In the genomic region with DNA sequence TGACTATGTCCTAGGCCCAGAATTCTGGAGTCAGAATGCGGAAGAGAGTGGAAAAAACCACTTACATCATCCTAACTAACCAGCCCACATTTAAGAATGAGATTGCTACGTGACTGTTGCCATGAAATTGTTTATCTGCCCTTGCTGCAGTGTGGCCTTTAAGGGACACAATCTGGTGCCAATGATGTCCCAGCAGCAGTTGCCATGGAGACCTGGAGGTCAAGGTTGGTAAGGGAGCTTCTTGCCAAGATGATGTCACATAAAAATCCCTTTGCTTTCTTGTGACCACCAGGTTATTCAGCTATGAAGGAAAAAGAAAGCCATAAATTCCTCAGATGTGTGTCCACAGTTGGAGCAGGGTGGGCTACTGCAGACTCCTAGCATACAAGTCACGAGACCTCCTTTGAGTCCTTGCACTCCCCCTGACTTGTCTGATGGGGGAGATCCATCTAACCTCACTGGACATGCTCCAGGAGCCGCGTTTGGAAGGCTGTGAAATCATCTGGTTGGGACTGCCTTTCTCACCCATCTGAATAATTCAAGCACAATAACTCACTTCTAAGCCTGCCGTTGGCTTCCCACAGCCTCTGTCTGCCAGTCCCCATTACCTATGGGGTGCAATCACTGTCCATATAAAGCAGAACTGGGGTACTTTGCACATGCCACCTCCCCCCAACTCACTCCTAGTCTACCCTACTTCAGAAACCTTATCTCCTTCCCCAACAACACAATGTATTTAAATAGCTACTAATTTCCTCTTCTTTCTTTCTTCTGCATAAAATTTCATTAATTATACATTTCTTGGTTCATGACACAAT, we compare ENCODE assay signal across 10 cellular contexts.
A peak's percentile ranks its signal among the peaks of the same experiment; 100 is the strongest.
DNase-seq lines count a peak whose midpoint lies in the region; ATAC-seq and TF ChIP-seq lines count a peak whose summit lies in the region.
"Had no signal": no experiment of that assay in that cellular context is flagged by ENCODE, and none has a peak within 500 bp of the region (broad histone marks: within the 10 kb centered on the region; RNA-seq: fewer than 3 reads in every experiment).

No MANE protein-coding gene starts in this region.

- ATAC-seq in effector memory CD8-positive, alpha-beta T cell (replicated peaks): no peak

- TF ChIP-seq POLR2A in spleen (IDR thresholded peaks at IDR 0.05): no peak

- H3K27ac Mint-ChIP-seq in effector memory CD8-positive, alpha-beta T cell: peak overlapping the region; percentile 11 to 50
- H3K27ac Mint-ChIP-seq in mesothelial cell of epicardium (peak overlapping the region; percentile 99), type B pancreatic cell (peak overlapping the region; percentile 93)
- H3K27ac Mint-ChIP-seq: activated CD8-positive, alpha-beta T cell treated with anti-CD3 and anti-CD28 coated beads for 36 hours had no signal

- TF ChIP-seq CTCF in mesothelial cell of epicardium (IDR thresholded peaks at IDR 0.05; ENCODE audit: unreplicated experiment) (no peak), type B pancreatic cell (conservative IDR thresholded peaks at IDR 0.05) (no peak), spleen (IDR thresholded peaks at IDR 0.05 in 8 of 11, conservative IDR thresholded peaks at IDR 0.05 in 3 of 11) (no peak)

- peaks cover 0 to 8% (median 0%) of the 10 kb centered on the region in 7 donors for H3K27me3 ChIP-seq in spleen (replicated peaks in 1 of 7)

- peak; percentile 42 for DNase-seq in activated CD8-positive, alpha-beta memory T cell treated with anti-CD3 and anti-CD28 coated beads for 24 hours
- no peak for DNase-seq in activated CD8-positive, alpha-beta memory T cell treated with anti-CD3 and anti-CD28 coated beads, Interleukin-2, amount 50 U/mL, for 4 hours
- DNase-seq in effector memory CD8-positive, alpha-beta T cell: no peak
- no peak for DNase-seq in mesothelial cell of epicardium (ENCODE audit: low spot score in 2 of 2, unreplicated experiment in 2 of 2)
- DNase-seq in type B pancreatic cell (ENCODE audit: extremely low spot score, unreplicated experiment): peak; percentile 31
- DNase-seq in NCI-H146 (lab: John Stamatoyannopoulos, UW): no peak
- DNase-seq in spleen: no peak
- DNase-seq in stimulated activated CD4-positive, alpha-beta T cell treated with anti-CD3 and anti-CD28 coated beads, Interleukin-4, amount 100 ng/mL, for 24 hours: no peak
- DNase-seq: NCI-H1092 treated with DMSO at 0.1 percent for 48 hours had no signal

- peaks cover 5% of the 10 kb centered on the region in 2 donors for H3K4me1 Mint-ChIP-seq in effector memory CD8-positive, alpha-beta T cell (ENCODE audit: low read depth in 2 of 2)
- H3K4me1 Mint-ChIP-seq in mesothelial cell of epicardium (peaks cover 81% of the 10 kb centered on the region), type B pancreatic cell (ENCODE audit: unreplicated experiment) (peaks cover 55% of the 10 kb centered on the region)

- intact Hi-C loops in spleen (cut with DNase I; ENCODE audit: low total_unique reads): no loop called here

- H3K4me3 ChIP-seq in spleen: no peak overlapping the region

- H3K4me1 ChIP-seq in spleen: peaks cover 0 to 30% (median 17%) of the 10 kb centered on the region in 6 donors

- peak overlapping the region in 1 of 2 donors; percentile 71 for H3K4me3 Mint-ChIP-seq in effector memory CD8-positive, alpha-beta T cell
- peak overlapping the region; percentile 58 for H3K4me3 Mint-ChIP-seq in mesothelial cell of epicardium
- peak overlapping the region; percentile 63 for H3K4me3 Mint-ChIP-seq in type B pancreatic cell

- peaks cover 4% of the 10 kb centered on the region for H3K36me3 Mint-ChIP-seq in effector memory CD8-positive, alpha-beta T cell (ENCODE audit: insufficient read depth)
- H3K36me3 Mint-ChIP-seq in mesothelial cell of epicardium (peaks cover 3% of the 10 kb centered on the region), type B pancreatic cell (peaks cover 14% of the 10 kb centered on the region)

- H3K9me3 Mint-ChIP-seq in effector memory CD8-positive, alpha-beta T cell: no peaks in the 10 kb centered on the region
- H3K9me3 Mint-ChIP-seq in mesothelial cell of epicardium: no peaks in the 10 kb centered on the region
- H3K9me3 Mint-ChIP-seq in type B pancreatic cell: peaks cover 14% of the 10 kb centered on the region
- H3K9me3 Mint-ChIP-seq: activated CD8-positive, alpha-beta T cell treated with anti-CD3 and anti-CD28 coated beads for 36 hours had no signal

- no peaks in the 10 kb centered on the region for H3K36me3 ChIP-seq in spleen

- no peaks in the 10 kb centered on the region for H3K9me3 ChIP-seq in spleen

- 73 to 84% (median 77%) methylated on average over 6 of the region's 6 CpGs for WGBS in spleen, 5 donors

- H3K27me3 Mint-ChIP-seq in effector memory CD8-positive, alpha-beta T cell: no peaks in the 10 kb centered on the region
- H3K27me3 Mint-ChIP-seq in mesothelial cell of epicardium (ENCODE audit: low read depth) (no peaks in the 10 kb centered on the region), type B pancreatic cell (no peaks in the 10 kb centered on the region)

- peak overlapping the region in 1 of 8 donors; percentile 22 for H3K27ac ChIP-seq in spleen

Comparison
In these comparisons a context has a peak if more than half of its experiments do, and no peak if none do; other contexts are left out.
1. DNase-seq: peak in activated CD8-positive, alpha-beta memory T cell treated with anti-CD3 and anti-CD28 coated beads for 24 hours (single experiment) and type B pancreatic cell (single experiment); none in activated CD8-positive, alpha-beta memory T cell treated with anti-CD3 and anti-CD28 coated beads, Interleukin-2, amount 50 U/mL, for 4 hours (single experiment), effector memory CD8-positive, alpha-beta T cell (0 of 3), mesothelial cell of epicardium (0 of 2), NCI-H146 (single experiment), spleen (single experiment) and stimulated activated CD4-positive, alpha-beta T cell treated with anti-CD3 and anti-CD28 coated beads, Interleukin-4, amount 100 ng/mL, for 24 hours (single experiment).
2. H3K27ac Mint-ChIP-seq: peak in every context shown above with its lines; median percentile 99 in mesothelial cell of epicardium; 93 in type B pancreatic cell; 30 in effector memory CD8-positive, alpha-beta T cell.